28 cellular contexts compared by ENCODE assay signal in genomic region chr9:124376329-124376728, GRCh38.
"Had no signal": no experiment of that assay in that cellular context is flagged by ENCODE, and none has a peak within 500 bp of the region (broad histone marks: within the 10 kb centered on the region; RNA-seq: fewer than 3 reads in every experiment).

No MANE protein-coding gene starts in this region.

- ATAC-seq: foreskin keratinocyte; gastroesophageal sphincter; heart right ventricle; lower lobe of right lung; natural killer cell treated with Interleukin-12 subunit alpha and Interleukin-12 subunit beta and Interleukin-15 and Interleukin-18, amount 100 ng/mL, for 72 hours; stimulated activated memory B cell treated with anti-CD40 and anti-IgM and Interleukin-4, amounts not matched to agents 10 μg/mL and 1 μg/mL and 100 μg/mL, for 72 hours; stimulated activated naive CD8-positive, alpha-beta T cell treated with anti-CD3 and anti-CD28 coated beads, Interleukin-15, Interleukin-2, amounts not matched to agents 100 U/mL and 50 U/mL, for 24 hours had no signal

- H3K27me3 Mint-ChIP-seq: dendritic cell treated with granulocyte-macrophage colony-stimulating factor and Interleukin-4, amounts not matched to agents 40 ng/mL and 50 ng/mL, for 4 days; natural killer cell treated with Interleukin-12 subunit alpha and Interleukin-12 subunit beta and Interleukin-15 and Interleukin-18, amount 100 ng/mL, for 72 hours; stimulated activated memory B cell treated with anti-CD40 and anti-IgM and Interleukin-4, amounts not matched to agents 10 μg/mL and 1 μg/mL and 100 μg/mL, for 72 hours; type B pancreatic cell had no signal

- H3K4me1 Mint-ChIP-seq: neural progenitor cell had no signal

- H3K4me1 ChIP-seq: colonic mucosa, testis had no signal

- H3K27ac ChIP-seq: colonic mucosa, esophagus muscularis mucosa, foreskin keratinocyte, gastroesophageal sphincter, left ventricle myocardium inferior, lower lobe of right lung, neural progenitor cell, ovary, right lobe of liver, testis, tibial artery had no signal

- H3K9me3 ChIP-seq: colonic mucosa, esophagus muscularis mucosa, gastroesophageal sphincter, left ventricle myocardium inferior, lower lobe of right lung, ovary, right lobe of liver, testis, tibial artery had no signal

- H3K27me3 ChIP-seq: colonic mucosa, esophagus muscularis mucosa, foreskin keratinocyte, gastroesophageal sphincter, heart right ventricle, neural progenitor cell, ovary, right lobe of liver, testis, tibial artery had no signal

- DNase-seq: central memory CD4-positive, alpha-beta T cell; colonic mucosa; effector memory CD4-positive, alpha-beta T cell; foreskin keratinocyte; heart right ventricle; hippocampal formation; left cardiac atrium; left ventricle myocardium inferior; lower lobe of right lung; nucleus accumbens; ovary; retina; right lobe of liver; small intestine; stimulated activated CD4-positive, alpha-beta T cell treated with anti-CD3 and anti-CD28 coated beads, Interleukin-12 subunit alpha, Interleukin-12 subunit beta, amount 100 ng/mL, for 4 hours; stimulated activated CD4-positive, alpha-beta T cell treated with anti-CD3 and anti-CD28 coated beads, Interleukin-1b, Interleukin-23, amount 100 ng/mL, for 48 hours; stimulated activated CD4-positive, alpha-beta T cell treated with anti-CD3 and anti-CD28 coated beads, Interleukin-4, amount 100 ng/mL, for 24 hours; stimulated activated naive CD8-positive, alpha-beta T cell treated with anti-CD3 and anti-CD28 coated beads, Interleukin-15, Interleukin-2, amounts not matched to agents 100 U/mL and 50 U/mL, for 24 hours; substantia nigra; testis; tibial artery had no signal

- H3K4me3 ChIP-seq: colonic mucosa, esophagus muscularis mucosa, gastroesophageal sphincter, heart right ventricle, left ventricle myocardium inferior, lower lobe of right lung, neural progenitor cell, ovary, right lobe of liver, testis, tibial artery had no signal

- H3K36me3 ChIP-seq: colonic mucosa, ovary, right lobe of liver had no signal

- H3K36me3 Mint-ChIP-seq: natural killer cell treated with Interleukin-12 subunit alpha and Interleukin-12 subunit beta and Interleukin-15 and Interleukin-18, amount 100 ng/mL, for 72 hours had no signal

- H3K4me3 Mint-ChIP-seq: dendritic cell treated with granulocyte-macrophage colony-stimulating factor and Interleukin-4, amounts not matched to agents 40 ng/mL and 50 ng/mL, for 4 days; natural killer cell treated with Interleukin-12 subunit alpha and Interleukin-12 subunit beta and Interleukin-15 and Interleukin-18, amount 100 ng/mL, for 72 hours; neural progenitor cell; stimulated activated memory B cell treated with anti-CD40 and anti-IgM and Interleukin-4, amounts not matched to agents 10 μg/mL and 1 μg/mL and 100 μg/mL, for 72 hours; type B pancreatic cell had no signal

- H3K27ac Mint-ChIP-seq: dendritic cell treated with granulocyte-macrophage colony-stimulating factor and Interleukin-4, amounts not matched to agents 40 ng/mL and 50 ng/mL, for 4 days; natural killer cell treated with Interleukin-12 subunit alpha and Interleukin-12 subunit beta and Interleukin-15 and Interleukin-18, amount 100 ng/mL, for 72 hours; neural progenitor cell; stimulated activated memory B cell treated with anti-CD40 and anti-IgM and Interleukin-4, amounts not matched to agents 10 μg/mL and 1 μg/mL and 100 μg/mL, for 72 hours; type B pancreatic cell had no signal

- H3K9me3 Mint-ChIP-seq: dendritic cell treated with granulocyte-macrophage colony-stimulating factor and Interleukin-4, amounts not matched to agents 40 ng/mL and 50 ng/mL, for 4 days; natural killer cell treated with Interleukin-12 subunit alpha and Interleukin-12 subunit beta and Interleukin-15 and Interleukin-18, amount 100 ng/mL, for 72 hours; stimulated activated memory B cell treated with anti-CD40 and anti-IgM and Interleukin-4, amounts not matched to agents 10 μg/mL and 1 μg/mL and 100 μg/mL, for 72 hours had no signal
